In genomic region chr14:93970967-93971634, GRCh38 we compare ENCODE assay signal across 9 cellular contexts. TPM values are rescaled to one million over a fixed set of nuclear protein-coding genes. Genes with fewer than 3 reads are reported as not detected.
A peak's percentile ranks its signal among the peaks of the same experiment; 100 is the strongest.
DNase-seq lines count a peak whose midpoint lies in the region; ATAC-seq and TF ChIP-seq lines count a peak whose summit lies in the region.
"Had no signal": no experiment of that assay in that cellular context is flagged by ENCODE, and none has a peak within 500 bp of the region (broad histone marks: within the 10 kb centered on the region; RNA-seq: fewer than 3 reads in every experiment).

No MANE protein-coding gene starts in this region.

- intact Hi-C loops in sigmoid colon (cut with DNase I): no loop called here

- H3K27me3 Mint-ChIP-seq in activated naive CD8-positive, alpha-beta T cell treated with anti-CD3 and anti-CD28 coated beads, Interleukin-2, amount 50 U/mL, for 24 hours: peaks cover 11% of the 10 kb centered on the region

- TF ChIP-seq CTCF in sigmoid colon (IDR thresholded peaks at IDR 0.05): no peak

- H3K27me3 ChIP-seq in sigmoid colon: no peaks in the 10 kb centered on the region

- TF ChIP-seq EP300 in sigmoid colon (IDR thresholded peaks at IDR 0.05): no peak

- no peaks in the 10 kb centered on the region for H3K36me3 ChIP-seq in sigmoid colon

- ATAC-seq in HG02763 (IDR thresholded peaks at IDR 0.05; ENCODE audit: unreplicated experiment): peak; percentile 39
- ATAC-seq in activated naive CD8-positive, alpha-beta T cell treated with anti-CD3 and anti-CD28 coated beads, Interleukin-2, amount 50 U/mL, for 24 hours: peak; percentile 72

- H3K9me3 ChIP-seq in sigmoid colon: no peaks in the 10 kb centered on the region
- H3K9me3 ChIP-seq: A549 had no signal

- WGBS in sigmoid colon, 2 donors: 11 to 20% methylated on average over 15 of the region's 15 CpGs

- peaks cover 6% of the 10 kb centered on the region for H3K9me3 Mint-ChIP-seq in activated naive CD8-positive, alpha-beta T cell treated with anti-CD3 and anti-CD28 coated beads, Interleukin-2, amount 50 U/mL, for 24 hours

- peaks cover 0 to 86% (median 72%) of the 10 kb centered on the region in 4 donors for H3K4me1 ChIP-seq in sigmoid colon

- H3K27ac ChIP-seq in sigmoid colon: peak overlapping the region; percentile 86 to 93 (median 90)
- H3K27ac ChIP-seq: A549 had no signal

- H3K36me3 Mint-ChIP-seq in activated naive CD8-positive, alpha-beta T cell treated with anti-CD3 and anti-CD28 coated beads, Interleukin-2, amount 50 U/mL, for 24 hours (ENCODE audit: low read depth): peaks cover 7% of the 10 kb centered on the region

- peaks cover 78% of the 10 kb centered on the region for H3K4me1 Mint-ChIP-seq in activated naive CD8-positive, alpha-beta T cell treated with anti-CD3 and anti-CD28 coated beads, Interleukin-2, amount 50 U/mL, for 24 hours

- peak overlapping the region in 3 of 4 donors; percentile 29 to 40 (median 38) for H3K4me3 ChIP-seq in sigmoid colon
- H3K4me3 ChIP-seq: A549 had no signal

- H3K4me3 Mint-ChIP-seq in activated naive CD8-positive, alpha-beta T cell treated with anti-CD3 and anti-CD28 coated beads, Interleukin-2, amount 50 U/mL, for 24 hours: peak overlapping the region; percentile 73

- TF ChIP-seq POLR2A in sigmoid colon (IDR thresholded peaks at IDR 0.05): no peak

- DNase-seq in NCI-H1417 (lab: John Stamatoyannopoulos, UW) (peak in 2 of 3 experiments; percentile 36 to 48), NCI-H1417 treated with DMSO at 0.1 percent for 48 hours (lab: John Stamatoyannopoulos, UW) (no peak), NOMO-1 treated with dmso at 0.1 percent for 144 hours (lab: John Stamatoyannopoulos, UW; ENCODE audit: unreplicated experiment) (peak; percentile 46), sigmoid colon (no peak), HuH-7 (ENCODE audit: low spot score) (no peak), cerebellar cortex (ENCODE audit: low spot score) (no peak)
- DNase-seq in activated naive CD8-positive, alpha-beta T cell treated with anti-CD3 and anti-CD28 coated beads, Interleukin-2, amount 50 U/mL, for 24 hours: peak; percentile 72

- peak overlapping the region; percentile 89 for H3K27ac Mint-ChIP-seq in activated naive CD8-positive, alpha-beta T cell treated with anti-CD3 and anti-CD28 coated beads, Interleukin-2, amount 50 U/mL, for 24 hours

RNA-seq across cellular contexts. Expression of gene ASB2, which starts 5.3 kb away (rescaled TPM):
- total RNA-seq in sigmoid colon: 100 to 1,000 TPM; 117 to 178 (median 139) TPM
- 1 to 10 TPM; 1.2 to 10.0 (median 4.2) TPM for polyA plus RNA-seq in sigmoid colon

RNA-seq across cellular contexts. Expression of gene CCDC197, which starts 26.0 kb away (rescaled TPM):
- total RNA-seq in sigmoid colon: not detected
- not detected for polyA plus RNA-seq in sigmoid colon
- polyA plus RNA-seq: A549 had no signal

RNA-seq across cellular contexts. Expression of gene FAM181A, which starts 44.0 kb away (rescaled TPM):
- total RNA-seq in sigmoid colon: not detected
- not detected for polyA plus RNA-seq in sigmoid colon
- polyA plus RNA-seq: A549 had no signal

RNA-seq across cellular contexts. Expression of gene OTUB2, which starts 55.0 kb away (rescaled TPM):
- under 1 TPM; 0.14 to 0.71 (median 0.52) TPM for total RNA-seq in sigmoid colon
- polyA plus RNA-seq in sigmoid colon: 1 to 10 TPM in 2 of 3 donors, under 1 TPM in 1; 0.60 to 2.3 (median 2.0) TPM

Comparison
In these comparisons a context has a peak if more than half of its experiments do, and no peak if none do; other contexts are left out.
1. DNase-seq: peak in NCI-H1417 (2 of 3), NOMO-1 treated with dmso at 0.1 percent for 144 hours (single experiment) and activated naive CD8-positive, alpha-beta T cell treated with anti-CD3 and anti-CD28 coated beads, Interleukin-2, amount 50 U/mL, for 24 hours (single experiment); none in NCI-H1417 treated with DMSO at 0.1 percent for 48 hours (single experiment), sigmoid colon (single experiment), HuH-7 (single experiment) and cerebellar cortex (single experiment).